Comparison of ENCODE assay signal across 33 cellular contexts in genomic region chr3:60366491-60366890, GRCh38.
"Had no signal": no experiment of that assay in that cellular context is flagged by ENCODE, and none has a peak within 500 bp of the region (broad histone marks: within the 10 kb centered on the region; RNA-seq: fewer than 3 reads in every experiment).

No MANE protein-coding gene starts in this region.

- H3K27me3 Mint-ChIP-seq: activated naive CD8-positive, alpha-beta T cell treated with anti-CD3 and anti-CD28 coated beads, Interleukin-2, amount 10 ng/mL, durations not matched to agents 7 days and 5 days had no signal

- H3K27ac ChIP-seq: adrenal gland, cardiac muscle cell, KMS-11, Peyer's patch, SJSA1 had no signal

- H3K36me3 ChIP-seq: adrenal gland, cardiac muscle cell, Peyer's patch, SJSA1 had no signal

- H3K4me2 ChIP-seq: KMS-11, SK-N-SH had no signal

- ATAC-seq: PC-3 had no signal

- FAIRE-seq: TTC549 had no signal

- H3K36me3 Mint-ChIP-seq: activated CD4-positive, alpha-beta memory T cell treated with anti-CD3 and anti-CD28 coated beads for 36 hours had no signal

- DNase-seq: activated CD4-positive, alpha-beta memory T cell treated with anti-CD3 and anti-CD28 coated beads for 36 hours; activated CD4-positive, alpha-beta T cell treated with anti-CD3 and anti-CD28 coated beads, Interleukin-2, amount 50 U/mL, for 1 hour; activated gamma-delta T cell; activated naive CD4-positive, alpha-beta T cell treated with Interleukin-2 at 50 U/mL for 16 hours; activated naive CD8-positive, alpha-beta T cell treated with anti-CD3 and anti-CD28 coated beads, Interleukin-2, amount 10 ng/mL, durations not matched to agents 7 days and 5 days; activated T-cell treated with anti-CD3 and anti-CD28 coated beads, Interleukin-2, amount 50 U/mL, for 24 hours; adrenal gland; anterior cingulate cortex; MM.1S; MV-4-11; NCI-H1092; NCI-H146; NCI-H187; NCI-H2029 treated with DMSO at 0.1 percent for 48 hours; NCI-H2107; NCI-H2171; NCI-H510A; NCI-H526; NCI-H748 treated with DMSO at 0.1 percent for 48 hours; NK-92 treated with Interleukin-12 subunit alpha and Interleukin-12 subunit beta, amount 100 ng/mL, for 24 hours; PC-3; Peyer's patch; RPMI8226; SHP77 treated with DMSO at 0.1 percent for 48 hours; SK-N-SH had no signal

- H3K9me3 ChIP-seq: adrenal gland, Peyer's patch, SJSA1, SK-N-SH had no signal

- H3K4me1 ChIP-seq: adrenal gland, Peyer's patch, SJSA1 had no signal

- H3K9me3 Mint-ChIP-seq: activated CD4-positive, alpha-beta memory T cell treated with anti-CD3 and anti-CD28 coated beads for 36 hours; activated T-cell treated with anti-CD3 and anti-CD28 coated beads, Interleukin-2, amount 50 U/mL, for 24 hours; central memory CD8-positive, alpha-beta T cell had no signal

- H3K4me3 Mint-ChIP-seq: activated CD4-positive, alpha-beta memory T cell treated with anti-CD3 and anti-CD28 coated beads for 36 hours; activated naive CD8-positive, alpha-beta T cell treated with anti-CD3 and anti-CD28 coated beads, Interleukin-2, amount 10 ng/mL, durations not matched to agents 7 days and 5 days; activated T-cell treated with anti-CD3 and anti-CD28 coated beads, Interleukin-2, amount 50 U/mL, for 24 hours; central memory CD8-positive, alpha-beta T cell; T-helper 1 cell treated with Interleukin-12 subunit alpha and Interleukin-12 subunit beta and Interleukin-4 antibody, amounts not matched to agents 30 μg/mL and 1 μg/mL, for 36 hours; T-helper 2 cell treated with Interferon-gamma antibody and Interleukin-4, amounts not matched to agents 5 μg/mL and 100 μg/mL, for 36 hours had no signal

- H3K27ac Mint-ChIP-seq: activated naive CD8-positive, alpha-beta T cell treated with anti-CD3 and anti-CD28 coated beads, Interleukin-2, amount 10 ng/mL, durations not matched to agents 7 days and 5 days; activated T-cell treated with anti-CD3 and anti-CD28 coated beads, Interleukin-2, amount 50 U/mL, for 24 hours; activated T-helper 2 cell treated with anti-CD3 and anti-CD28 coated beads, Interferon-gamma antibody, Interleukin-2, Interleukin-4, amounts not matched to agents 10 μg/mL and 5 μg/mL and 100 μg/mL, durations not matched to agents 14 hours and 24 hours and 36 hours; T-helper 1 cell treated with Interleukin-12 subunit alpha and Interleukin-12 subunit beta and Interleukin-4 antibody, amounts not matched to agents 30 μg/mL and 1 μg/mL, for 36 hours; T-helper 2 cell treated with Interferon-gamma antibody and Interleukin-4, amounts not matched to agents 5 μg/mL and 100 μg/mL, for 36 hours had no signal

- H3K4me1 Mint-ChIP-seq: central memory CD8-positive, alpha-beta T cell had no signal

- H3K9ac ChIP-seq: KMS-11, SK-N-SH had no signal

- H3K27me3 ChIP-seq: adrenal gland, cardiac muscle cell, Peyer's patch, SJSA1 had no signal

- H3K4me3 ChIP-seq: adrenal gland, cardiac muscle cell, Peyer's patch, SJSA1 had no signal
